8 cellular contexts compared by ENCODE assay signal in the genomic region with DNA sequence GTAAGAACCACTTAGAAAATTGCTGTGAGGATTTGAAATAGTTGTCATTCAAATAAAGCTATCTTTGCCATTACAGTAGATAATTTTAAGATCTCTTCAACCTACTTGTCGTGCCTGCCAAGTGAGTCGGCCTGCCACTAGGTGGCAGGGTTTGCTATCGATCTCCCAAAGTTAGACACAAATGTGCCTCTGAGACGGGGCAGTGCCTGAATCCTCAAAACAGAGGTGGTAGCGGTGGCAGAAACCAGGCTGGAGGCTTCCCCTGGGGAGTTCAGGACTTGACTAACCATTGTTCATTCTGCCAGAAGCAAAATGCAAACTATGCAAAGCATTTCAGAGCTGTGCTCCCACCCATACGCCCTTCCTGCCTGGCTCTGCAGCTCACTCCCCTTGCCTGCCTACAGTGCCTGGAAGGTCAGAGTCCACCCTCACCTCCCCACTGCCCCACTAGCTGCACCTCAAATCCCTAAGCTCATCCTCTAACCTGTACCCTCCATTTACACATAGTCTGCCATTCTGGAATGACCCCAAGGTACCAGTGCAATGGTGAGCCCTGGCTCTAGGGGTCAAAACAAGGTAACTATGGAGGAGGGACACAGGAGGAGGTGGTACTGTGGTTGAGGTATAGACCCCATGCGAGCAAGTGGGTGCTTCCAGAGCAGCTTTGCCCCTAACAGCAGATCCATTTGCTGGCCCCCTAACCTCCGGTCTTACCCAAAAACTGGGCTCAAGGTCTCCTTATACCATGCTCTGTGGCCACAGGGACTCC.
DNase-seq lines count a peak whose midpoint lies in the region; ATAC-seq, FAIRE-seq and TF ChIP-seq lines count a peak whose summit lies in the region.

No MANE protein-coding gene starts in this region.

- H3K79me2 ChIP-seq in endothelial cell of umbilical vein (ENCODE audit: control insufficient read depth, insufficient read depth, low read length) = no peaks in the 10 kb centered on the region

- ATAC-seq in GM19372 (IDR thresholded peaks at IDR 0.05; ENCODE audit: low read depth, unreplicated experiment) (peak; percentile 93), HG03457 (IDR thresholded peaks at IDR 0.05; ENCODE audit: unreplicated experiment) (peak; percentile 68)
- ATAC-seq in activated CD8-positive, alpha-beta T cell treated with anti-CD3 and anti-CD28 coated beads, Interleukin-2, amount 10 ng/mL, durations not matched to agents 7 days and 5 days = no peak

- H2AFZ ChIP-seq in endothelial cell of umbilical vein (ENCODE audit: low read depth, low read length) = peak overlapping the region; percentile 47

- no peak overlapping the region for H3K4me2 ChIP-seq in endothelial cell of umbilical vein (ENCODE audit: insufficient read depth, low read length)

- intact Hi-C loops in CD4-positive, alpha-beta memory T cell (cut with micrococcal nuclease) = no loop called here
- intact Hi-C loops in endothelial cell of umbilical vein (cut with micrococcal nuclease) = loop anchor here (1.0 kb wide), 5 partner anchors 32 to 243 kb away; no protein-coding TSS in a partner anchor

- peak; percentile 91 for FAIRE-seq in endothelial cell of umbilical vein (lab: Jason Lieb, UNC)

- H3K27ac ChIP-seq in CD4-positive, alpha-beta memory T cell (ENCODE audit: low read depth, low read length) = no peak overlapping the region
- H3K27ac ChIP-seq in endothelial cell of umbilical vein (ENCODE audit: insufficient read depth, low read depth, low read length) = no peak overlapping the region

- no peaks in the 10 kb centered on the region for H3K9me1 ChIP-seq in endothelial cell of umbilical vein (replicated peaks; ENCODE audit: control insufficient read depth, extremely low read depth, insufficient read depth, low read length)

- H3K36me3 ChIP-seq in CD4-positive, alpha-beta memory T cell (ENCODE audit: insufficient read depth, low read length) = no peaks in the 10 kb centered on the region
- H3K36me3 ChIP-seq in endothelial cell of umbilical vein (ENCODE audit: control insufficient read depth in 2 of 2, extremely low read depth in 1 of 2, insufficient read depth in 2 of 2, low read length in 2 of 2) = no peaks in the 10 kb centered on the region

- CTCF ChIA-PET in CD4-positive, alpha-beta memory T cell (lab: Charles Lee; ENCODE audit: partially characterized antibody) = interaction anchor here (0.6 to 4.7 kb wide), 24 partner anchors 9 to 684 kb away, joined by 3 to 49 read pairs (median 4); no protein-coding TSS in a partner anchor
- CTCF ChIA-PET in activated CD8-positive, alpha-beta T cell treated with anti-CD3 and anti-CD28 coated beads, Interleukin-2, amount 10 ng/mL, durations not matched to agents 7 days and 5 days (lab: Charles Lee) = interaction anchor here (0.6 to 3.5 kb wide), 41 partner anchors 8 to 694 kb away, joined by 3 to 34 read pairs (median 4); no protein-coding TSS in a partner anchor
- CTCF ChIA-PET in endothelial cell of umbilical vein (lab: Charles Lee) = interaction anchor here (0.7 to 7.5 kb wide), 45 partner anchors 9 to 257 kb away, joined by 3 to 135 read pairs (median 6); a partner anchor contains a TSS

- no peaks in the 10 kb centered on the region for H3K27me3 ChIP-seq in CD4-positive, alpha-beta memory T cell (ENCODE audit: insufficient read depth, low read length)
- no peaks in the 10 kb centered on the region for H3K27me3 ChIP-seq in endothelial cell of umbilical vein (ENCODE audit: control insufficient read depth in 2 of 2, insufficient read depth in 2 of 2, low read length in 2 of 2)

- POLR2A ChIA-PET in CD4-positive, alpha-beta memory T cell (lab: Charles Lee; ENCODE audit: partially characterized antibody) = no interaction called here
- POLR2A ChIA-PET in activated CD8-positive, alpha-beta T cell treated with anti-CD3 and anti-CD28 coated beads, Interleukin-2, amount 10 ng/mL, durations not matched to agents 7 days and 5 days (lab: Charles Lee) = no interaction called here
- POLR2A ChIA-PET in endothelial cell of umbilical vein (lab: Charles Lee) = no interaction called here

- no peaks in the 10 kb centered on the region for H3K4me1 ChIP-seq in CD4-positive, alpha-beta memory T cell (ENCODE audit: insufficient read depth, low read length)
- no peaks in the 10 kb centered on the region for H3K4me1 ChIP-seq in endothelial cell of umbilical vein (ENCODE audit: control insufficient read depth, extremely low read depth, insufficient read depth, low read length)

- peaks cover 4 to 12% of the 10 kb centered on the region in 2 donors for H3K36me3 Mint-ChIP-seq in CD4-positive, alpha-beta memory T cell
- H3K36me3 Mint-ChIP-seq in activated CD8-positive, alpha-beta T cell treated with anti-CD3 and anti-CD28 coated beads, Interleukin-2, amount 10 ng/mL, durations not matched to agents 7 days and 5 days (ENCODE audit: low read depth) = no peaks in the 10 kb centered on the region

- no peaks in the 10 kb centered on the region for H3K27me3 Mint-ChIP-seq in CD4-positive, alpha-beta memory T cell
- peaks cover 9% of the 10 kb centered on the region for H3K27me3 Mint-ChIP-seq in activated CD8-positive, alpha-beta T cell treated with anti-CD3 and anti-CD28 coated beads, Interleukin-2, amount 10 ng/mL, durations not matched to agents 7 days and 5 days (ENCODE audit: low read depth)

- H3K9ac ChIP-seq in endothelial cell of umbilical vein (replicated peaks; ENCODE audit: extremely low read depth, insufficient read depth, low read length) = no peak overlapping the region

- dilution Hi-C loops in endothelial cell of umbilical vein (cut with MboI; ENCODE audit: extremely low pct_ligation_motif_present, low sequenced_read_pairs) = no loop called here

- no peaks in the 10 kb centered on the region for H3K9me3 ChIP-seq in CD4-positive, alpha-beta memory T cell (ENCODE audit: control insufficient read depth in 1 of 2, low read length in 2 of 2)
- H3K9me3 ChIP-seq in endothelial cell of umbilical vein (replicated peaks; ENCODE audit: control insufficient read depth, insufficient read depth, low read length) = no peaks in the 10 kb centered on the region

- peak; percentile 77 to 93 for TF ChIP-seq CTCF in endothelial cell of umbilical vein (IDR thresholded peaks at IDR 0.05; ENCODE audit: extremely low read depth in 1 of 2, insufficient read depth in 1 of 2, low read depth in 1 of 2, low read length in 2 of 2)

- H3K4me1 Mint-ChIP-seq in CD4-positive, alpha-beta memory T cell = peaks cover 5 to 7% (median 6%) of the 10 kb centered on the region in 4 donors
- no peaks in the 10 kb centered on the region for H3K4me1 Mint-ChIP-seq in activated CD8-positive, alpha-beta T cell treated with anti-CD3 and anti-CD28 coated beads, Interleukin-2, amount 10 ng/mL, durations not matched to agents 7 days and 5 days (ENCODE audit: low read depth)

- H3K4me3 ChIP-seq in CD4-positive, alpha-beta memory T cell (ENCODE audit: low read length in 2 of 2) = no peak overlapping the region
- no peak overlapping the region for H3K4me3 ChIP-seq in endothelial cell of umbilical vein (replicated peaks in 1 of 3; ENCODE audit: insufficient read depth in 1 of 3, low read depth in 1 of 3, low read length in 3 of 3)

- H3K4me3 Mint-ChIP-seq in CD4-positive, alpha-beta memory T cell = peak overlapping the region in 1 of 8 donors; percentile 60
- H3K4me3 Mint-ChIP-seq in activated CD8-positive, alpha-beta T cell treated with anti-CD3 and anti-CD28 coated beads, Interleukin-2, amount 10 ng/mL, durations not matched to agents 7 days and 5 days = no peak overlapping the region

- H4K20me1 ChIP-seq in endothelial cell of umbilical vein (replicated peaks; ENCODE audit: control insufficient read depth, extremely low read depth, insufficient read depth, low read length) = no peaks in the 10 kb centered on the region

- DNase-seq in CD4-positive, alpha-beta memory T cell = peak; percentile 6 to 59 (median 27)
- peak; percentile 57 for DNase-seq in NCI-H774 (lab: John Stamatoyannopoulos, UW)
- peak; percentile 76 for DNase-seq in activated CD8-positive, alpha-beta T cell treated with anti-CD3 and anti-CD28 coated beads, Interleukin-2, amount 10 ng/mL, durations not matched to agents 7 days and 5 days
- peak; percentile 74 for DNase-seq in endothelial cell of umbilical vein (ENCODE audit: low read depth, low spot score)
- peak; percentile 80 for DNase-seq in mucosa of gallbladder (ENCODE audit: low spot score)
- DNase-seq in stimulated activated CD8-positive, alpha-beta memory T cell treated with anti-CD3 and anti-CD28 coated beads, Interleukin-7, amount 100 ng/mL, for 1 hour (ENCODE audit: low read depth in 2 of 2) = peak; percentile 19 to 34

- BruUV-seq in endothelial cell of umbilical vein (replicated peaks; lab: Mats Ljungman, UMichigan) = no TSS peak

- H3K27ac Mint-ChIP-seq in CD4-positive, alpha-beta memory T cell = no peak overlapping the region
- no peak overlapping the region for H3K27ac Mint-ChIP-seq in activated CD8-positive, alpha-beta T cell treated with anti-CD3 and anti-CD28 coated beads, Interleukin-2, amount 10 ng/mL, durations not matched to agents 7 days and 5 days

- H3K9me3 Mint-ChIP-seq in CD4-positive, alpha-beta memory T cell = no peaks in the 10 kb centered on the region
- H3K9me3 Mint-ChIP-seq in activated CD8-positive, alpha-beta T cell treated with anti-CD3 and anti-CD28 coated beads, Interleukin-2, amount 10 ng/mL, durations not matched to agents 7 days and 5 days (ENCODE audit: insufficient read depth) = no peaks in the 10 kb centered on the region

- TF ChIP-seq POLR2A in endothelial cell of umbilical vein (IDR thresholded peaks at IDR 0.05; ENCODE audit: low read depth, low read length) = no peak

TF ChIP-seq in endothelial cell of umbilical vein, 7 proteins besides CTCF, POLR2A, EP300 and RAD21:
- no peak for TF ChIP-seq MYC (IDR thresholded peaks at IDR 0.05; ENCODE audit: low read depth, low read length)
- no peak for TF ChIP-seq GATA2 (IDR thresholded peaks at IDR 0.05; ENCODE audit: insufficient read depth, insufficient read length, low read depth, low read length)
- TF ChIP-seq JUN (IDR thresholded peaks at IDR 0.05; ENCODE audit: borderline replicate concordance, insufficient read depth, insufficient read length, low read depth) = no peak
- no peak for TF ChIP-seq FOS (IDR thresholded peaks at IDR 0.05; ENCODE audit: borderline replicate concordance, insufficient read depth, low read length)
- TF ChIP-seq EZH2 (IDR thresholded peaks at IDR 0.05; ENCODE audit: borderline replicate concordance, low read depth, low read length, severe bottlenecking) = no peak
- TF ChIP-seq, protein P1, sequence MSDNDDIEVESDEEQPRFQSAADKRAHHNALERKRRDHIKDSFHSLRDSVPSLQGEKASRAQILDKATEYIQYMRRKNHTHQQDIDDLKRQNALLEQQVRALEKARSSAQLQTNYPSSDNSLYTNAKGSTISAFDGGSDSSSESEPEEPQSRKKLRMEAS (IDR thresholded peaks at IDR 0.05; ENCODE audit: insufficient read depth, insufficient read length) = no peak
- no peak for TF ChIP-seq POLR2AphosphoS5 (IDR thresholded peaks at IDR 0.05; ENCODE audit: insufficient read depth, low read depth, low read length)

Comparison
In these comparisons a context has a peak if more than half of its experiments do, and no peak if none do; other contexts are left out.
1. DNase-seq: peak in every context shown above with its lines; median percentile 80 in mucosa of gallbladder; 76 in activated CD8-positive, alpha-beta T cell treated with anti-CD3 and anti-CD28 coated beads, Interleukin-2, amount 10 ng/mL, durations not matched to agents 7 days and 5 days; 74 in endothelial cell of umbilical vein; 57 in NCI-H774; 27 in CD4-positive, alpha-beta memory T cell; 26 in stimulated activated CD8-positive, alpha-beta memory T cell treated with anti-CD3 and anti-CD28 coated beads, Interleukin-7, amount 100 ng/mL, for 1 hour.